ENCODE assay signal across 21 cellular contexts in the genomic region with DNA sequence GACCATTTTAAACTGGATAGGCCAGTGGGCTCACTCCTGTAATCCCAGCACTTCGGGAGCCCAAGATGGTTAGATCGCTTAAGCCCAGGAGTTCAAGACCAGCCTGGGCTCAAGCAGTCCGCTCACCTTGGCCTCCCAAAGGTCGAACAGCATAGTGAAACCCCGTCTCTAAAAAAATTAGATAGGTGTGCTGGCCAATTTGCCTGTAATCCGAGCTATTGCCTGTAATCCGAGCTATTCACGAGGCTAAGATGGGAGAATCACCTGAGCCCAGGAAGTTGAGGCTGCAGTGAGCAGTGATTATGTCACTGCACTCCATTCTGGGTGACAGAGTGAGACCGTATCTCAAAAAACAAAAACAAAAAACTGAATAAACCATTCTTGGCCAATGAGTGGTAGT.
"Had no signal": no experiment of that assay in that cellular context is flagged by ENCODE, and none has a peak within 500 bp of the region (broad histone marks: within the 10 kb centered on the region; RNA-seq: fewer than 3 reads in every experiment).

No MANE protein-coding gene starts in this region.

- H3K27ac Mint-ChIP-seq: activated CD4-positive, alpha-beta T cell treated with anti-CD3 and anti-CD28 coated beads for 36 hours; activated naive CD4-positive, alpha-beta T cell treated with anti-CD3 and anti-CD28 coated beads, Interleukin-2, amount 50 U/mL, for 72 hours; natural killer cell treated with Interleukin-12 subunit alpha and Interleukin-12 subunit beta and Interleukin-15 and Interleukin-18, amount 100 ng/mL, for 72 hours had no signal

- H3K4me1 Mint-ChIP-seq: activated CD4-positive, alpha-beta T cell treated with anti-CD3 and anti-CD28 coated beads for 36 hours had no signal

- DNase-seq: activated CD4-positive, alpha-beta T cell treated with anti-CD3 and anti-CD28 coated beads for 36 hours; activated CD4-positive, alpha-beta T cell treated with anti-CD3 and anti-CD28 coated beads, Interleukin-2, amount 50 U/mL, for 48 hours; activated gamma-delta T cell treated with Interleukin-2 at 50 U/mL for 16 hours; central memory CD4-positive, alpha-beta T cell; dermis blood vessel endothelial cell; effector CD8-positive, alpha-beta T cell; erythroblast; foreskin fibroblast; kidney glomerular epithelial cell; left ventricle myocardium inferior; pancreas; psoas muscle; right cardiac atrium; stimulated activated CD4-positive, alpha-beta T cell treated with anti-CD3 and anti-CD28 coated beads, Interleukin-12 subunit alpha, Interleukin-12 subunit beta, amount 100 ng/mL, for 4 hours; stimulated activated CD4-positive, alpha-beta T cell treated with anti-CD3 and anti-CD28 coated beads, Interleukin-4, amount 100 ng/mL, for 4 hours; stimulated activated naive CD8-positive, alpha-beta T cell treated with anti-CD3 and anti-CD28 coated beads, Interleukin-15, Interleukin-2, amounts not matched to agents 100 U/mL and 50 U/mL, for 24 hours; T-helper 9 cell; upper lobe of left lung had no signal

- H3K27me3 Mint-ChIP-seq: activated CD4-positive, alpha-beta T cell treated with anti-CD3 and anti-CD28 coated beads for 36 hours; natural killer cell treated with Interleukin-12 subunit alpha and Interleukin-12 subunit beta and Interleukin-15 and Interleukin-18, amount 100 ng/mL, for 72 hours had no signal

- H3K9me3 Mint-ChIP-seq: activated naive CD4-positive, alpha-beta T cell treated with anti-CD3 and anti-CD28 coated beads, Interleukin-2, amount 50 U/mL, for 72 hours; natural killer cell treated with Interleukin-12 subunit alpha and Interleukin-12 subunit beta and Interleukin-15 and Interleukin-18, amount 100 ng/mL, for 72 hours had no signal

- H3K4me3 Mint-ChIP-seq: activated CD4-positive, alpha-beta T cell treated with anti-CD3 and anti-CD28 coated beads for 36 hours; natural killer cell treated with Interleukin-12 subunit alpha and Interleukin-12 subunit beta and Interleukin-15 and Interleukin-18, amount 100 ng/mL, for 72 hours had no signal

- ATAC-seq: activated CD4-positive, alpha-beta T cell treated with anti-CD3 and anti-CD28 coated beads for 36 hours; activated naive CD4-positive, alpha-beta T cell treated with anti-CD3 and anti-CD28 coated beads, Interleukin-2, amount 50 U/mL, for 72 hours; natural killer cell treated with Interleukin-12 subunit alpha and Interleukin-12 subunit beta and Interleukin-15 and Interleukin-18, amount 100 ng/mL, for 72 hours; pancreas; psoas muscle; right cardiac atrium; stimulated activated naive CD8-positive, alpha-beta T cell treated with anti-CD3 and anti-CD28 coated beads, Interleukin-15, Interleukin-2, amounts not matched to agents 100 U/mL and 50 U/mL, for 24 hours had no signal

- FAIRE-seq: astrocyte, pancreas had no signal
